2 cellular contexts compared by ENCODE assay signal in genomic region chr4:188110036-188110435, GRCh38.
TF ChIP-seq lines count a peak whose summit lies in the region.

No MANE protein-coding gene starts in this region.

TF ChIP-seq in A549, 52 proteins besides CTCF, POLR2A, EP300 and RAD21 (continued from another document):
- TF ChIP-seq REST (IDR thresholded peaks at IDR 0.05) (no peak), GATA3 (IDR thresholded peaks at IDR 0.05; ENCODE audit: borderline replicate concordance) (0 out of 2 replicates have a peak, but pooled peaks have one; percentile 12)

TF ChIP-seq in WTC11, 78 proteins besides CTCF, POLR2A, EP300 and RAD21 (continued from another document):
- TF ChIP-seq, protein P1, sequence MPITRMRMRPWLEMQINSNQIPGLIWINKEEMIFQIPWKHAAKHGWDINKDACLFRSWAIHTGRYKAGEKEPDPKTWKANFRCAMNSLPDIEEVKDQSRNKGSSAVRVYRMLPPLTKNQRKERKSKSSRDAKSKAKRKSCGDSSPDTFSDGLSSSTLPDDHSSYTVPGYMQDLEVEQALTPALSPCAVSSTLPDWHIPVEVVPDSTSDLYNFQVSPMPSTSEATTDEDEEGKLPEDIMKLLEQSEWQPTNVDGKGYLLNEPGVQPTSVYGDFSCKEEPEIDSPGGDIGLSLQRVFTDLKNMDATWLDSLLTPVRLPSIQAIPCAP (CRISPR knock-in tag; IDR thresholded peaks at IDR 0.05), result no peak
- TF ChIP-seq ZNF512 (CRISPR knock-in tag; IDR thresholded peaks at IDR 0.05; ENCODE audit: borderline replicate concordance), result no peak
- TF ChIP-seq, protein P2, sequence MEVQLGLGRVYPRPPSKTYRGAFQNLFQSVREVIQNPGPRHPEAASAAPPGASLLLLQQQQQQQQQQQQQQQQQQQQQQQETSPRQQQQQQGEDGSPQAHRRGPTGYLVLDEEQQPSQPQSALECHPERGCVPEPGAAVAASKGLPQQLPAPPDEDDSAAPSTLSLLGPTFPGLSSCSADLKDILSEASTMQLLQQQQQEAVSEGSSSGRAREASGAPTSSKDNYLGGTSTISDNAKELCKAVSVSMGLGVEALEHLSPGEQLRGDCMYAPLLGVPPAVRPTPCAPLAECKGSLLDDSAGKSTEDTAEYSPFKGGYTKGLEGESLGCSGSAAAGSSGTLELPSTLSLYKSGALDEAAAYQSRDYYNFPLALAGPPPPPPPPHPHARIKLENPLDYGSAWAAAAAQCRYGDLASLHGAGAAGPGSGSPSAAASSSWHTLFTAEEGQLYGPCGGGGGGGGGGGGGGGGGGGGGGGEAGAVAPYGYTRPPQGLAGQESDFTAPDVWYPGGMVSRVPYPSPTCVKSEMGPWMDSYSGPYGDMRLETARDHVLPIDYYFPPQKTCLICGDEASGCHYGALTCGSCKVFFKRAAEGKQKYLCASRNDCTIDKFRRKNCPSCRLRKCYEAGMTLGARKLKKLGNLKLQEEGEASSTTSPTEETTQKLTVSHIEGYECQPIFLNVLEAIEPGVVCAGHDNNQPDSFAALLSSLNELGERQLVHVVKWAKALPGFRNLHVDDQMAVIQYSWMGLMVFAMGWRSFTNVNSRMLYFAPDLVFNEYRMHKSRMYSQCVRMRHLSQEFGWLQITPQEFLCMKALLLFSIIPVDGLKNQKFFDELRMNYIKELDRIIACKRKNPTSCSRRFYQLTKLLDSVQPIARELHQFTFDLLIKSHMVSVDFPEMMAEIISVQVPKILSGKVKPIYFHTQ (CRISPR knock-in tag; IDR thresholded peaks at IDR 0.05), result no peak
- no peak for TF ChIP-seq HMGXB4 (CRISPR knock-in tag; IDR thresholded peaks at IDR 0.05)
- no peak for TF ChIP-seq ATF1 (CRISPR knock-in tag; IDR thresholded peaks at IDR 0.05)
- TF ChIP-seq, protein P3, sequence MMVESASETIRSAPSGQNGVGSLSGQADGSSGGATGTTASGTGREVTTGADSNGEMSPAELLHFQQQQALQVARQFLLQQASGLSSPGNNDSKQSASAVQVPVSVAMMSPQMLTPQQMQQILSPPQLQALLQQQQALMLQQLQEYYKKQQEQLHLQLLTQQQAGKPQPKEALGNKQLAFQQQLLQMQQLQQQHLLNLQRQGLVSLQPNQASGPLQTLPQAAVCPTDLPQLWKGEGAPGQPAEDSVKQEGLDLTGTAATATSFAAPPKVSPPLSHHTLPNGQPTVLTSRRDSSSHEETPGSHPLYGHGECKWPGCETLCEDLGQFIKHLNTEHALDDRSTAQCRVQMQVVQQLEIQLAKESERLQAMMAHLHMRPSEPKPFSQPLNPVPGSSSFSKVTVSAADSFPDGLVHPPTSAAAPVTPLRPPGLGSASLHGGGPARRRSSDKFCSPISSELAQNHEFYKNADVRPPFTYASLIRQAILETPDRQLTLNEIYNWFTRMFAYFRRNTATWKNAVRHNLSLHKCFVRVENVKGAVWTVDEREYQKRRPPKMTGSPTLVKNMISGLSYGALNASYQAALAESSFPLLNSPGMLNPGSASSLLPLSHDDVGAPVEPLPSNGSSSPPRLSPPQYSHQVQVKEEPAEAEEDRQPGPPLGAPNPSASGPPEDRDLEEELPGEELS (CRISPR knock-in tag; IDR thresholded peaks at IDR 0.05), result no peak
- no peak for TF ChIP-seq CDX4 (CRISPR knock-in tag; IDR thresholded peaks at IDR 0.05; ENCODE audit: borderline replicate concordance)
- TF ChIP-seq, protein P4, sequence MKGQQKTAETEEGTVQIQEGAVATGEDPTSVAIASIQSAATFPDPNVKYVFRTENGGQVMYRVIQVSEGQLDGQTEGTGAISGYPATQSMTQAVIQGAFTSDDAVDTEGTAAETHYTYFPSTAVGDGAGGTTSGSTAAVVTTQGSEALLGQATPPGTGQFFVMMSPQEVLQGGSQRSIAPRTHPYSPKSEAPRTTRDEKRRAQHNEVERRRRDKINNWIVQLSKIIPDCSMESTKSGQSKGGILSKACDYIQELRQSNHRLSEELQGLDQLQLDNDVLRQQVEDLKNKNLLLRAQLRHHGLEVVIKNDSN (CRISPR knock-in tag; IDR thresholded peaks at IDR 0.05), result no peak
